ENCODE assay signal across 11 cellular contexts in the genomic region with DNA sequence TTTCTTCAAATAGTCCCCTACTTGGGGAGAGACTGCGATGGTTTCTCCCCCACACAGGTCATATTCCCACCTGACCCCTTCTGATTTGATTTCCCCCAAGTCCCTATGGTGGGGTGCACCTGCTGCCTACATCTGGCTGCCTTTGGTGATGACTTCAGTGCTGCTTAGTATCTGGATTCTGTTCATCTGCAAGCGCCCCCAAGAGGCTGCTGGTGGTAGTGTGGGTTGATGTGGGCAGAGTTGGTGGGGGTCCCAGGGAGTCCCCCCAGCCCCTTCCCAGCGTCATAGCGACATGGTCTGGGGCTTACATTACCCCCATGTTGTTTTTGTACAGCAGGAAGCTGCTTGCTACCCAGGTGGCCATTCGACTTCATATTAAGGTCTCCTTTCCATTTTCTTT.
DNase-seq lines count a peak whose midpoint lies in the region; ATAC-seq and TF ChIP-seq lines count a peak whose summit lies in the region.
"Had no signal": no experiment of that assay in that cellular context is flagged by ENCODE, and none has a peak within 500 bp of the region (broad histone marks: within the 10 kb centered on the region; RNA-seq: fewer than 3 reads in every experiment).

No MANE protein-coding gene starts in this region.

- peaks cover 5% of the 10 kb centered on the region for H3K27me3 Mint-ChIP-seq in glutamatergic neuron (ENCODE audit: unreplicated experiment)

- H3K9me3 ChIP-seq in SU-DHL-6 (ENCODE audit: insufficient read depth, low read length) (no peaks in the 10 kb centered on the region), PC-9 (ENCODE audit: insufficient read depth, low read depth) (no peaks in the 10 kb centered on the region)
- H3K9me3 ChIP-seq: gastrocnemius medialis had no signal

- H3K4me3 ChIP-seq in GM12865 (ENCODE audit: low read depth, low read length), result no peak overlapping the region
- H3K4me3 ChIP-seq in SU-DHL-6 (ENCODE audit: insufficient read depth, low read length, poor library complexity, severe bottlenecking), result no peak overlapping the region
- no peak overlapping the region for H3K4me3 ChIP-seq in PC-9
- H3K4me3 ChIP-seq: gastrocnemius medialis, psoas muscle had no signal

- no peaks in the 10 kb centered on the region for H3F3A ChIP-seq in SU-DHL-6 (ENCODE audit: insufficient read depth)
- no peaks in the 10 kb centered on the region for H3F3A ChIP-seq in PC-9 (ENCODE audit: insufficient read depth, low read depth)

- H3K4me1 Mint-ChIP-seq in glutamatergic neuron (ENCODE audit: low read depth, unreplicated experiment), result peaks cover 3% of the 10 kb centered on the region

- no peak overlapping the region for H3K4me3 Mint-ChIP-seq in glutamatergic neuron (ENCODE audit: unreplicated experiment)
- H3K4me3 Mint-ChIP-seq: memory B cell had no signal

- H3K36me3 Mint-ChIP-seq in glutamatergic neuron (ENCODE audit: unreplicated experiment), result no peaks in the 10 kb centered on the region

- H3K4me2 ChIP-seq in SU-DHL-6 (ENCODE audit: low read depth, low read length, poor library complexity, severe bottlenecking) (no peak overlapping the region), PC-9 (no peak overlapping the region)

- intact Hi-C loops in PC-9 (cut with micrococcal nuclease; ENCODE audit: unreplicated experiment), result no loop called here

- H3K9ac ChIP-seq in SU-DHL-6 (ENCODE audit: low read length), result no peak overlapping the region

- TF ChIP-seq CTCF in 22Rv1 (IDR thresholded peaks at IDR 0.05) (peak; percentile 40), GM12865 (IDR thresholded peaks at IDR 0.05; ENCODE audit: insufficient read depth, low read depth, low read length, missing control alignments) (peak; percentile 33), SU-DHL-6 (IDR thresholded peaks at IDR 0.05; ENCODE audit: insufficient read depth, low read length, poor library complexity, severe bottlenecking) (peak; percentile 21), glutamatergic neuron (IDR thresholded peaks at IDR 0.05; ENCODE audit: partially characterized antibody, unreplicated experiment) (peak; percentile 43), PC-9 (conservative IDR thresholded peaks at IDR 0.05) (no peak; the same call in 1 of the 2 replicates)

- H3K27ac ChIP-seq in 22Rv1 (no peak overlapping the region), SU-DHL-6 (ENCODE audit: low read depth, low read length) (no peak overlapping the region), PC-9 (no peak overlapping the region)
- H3K27ac ChIP-seq: gastrocnemius medialis, psoas muscle had no signal

- ATAC-seq in HG03378 (IDR thresholded peaks at IDR 0.05; ENCODE audit: unreplicated experiment) (no peak), GM21825 (IDR thresholded peaks at IDR 0.05; ENCODE audit: unreplicated experiment) (no peak), HG03432 (IDR thresholded peaks at IDR 0.05; ENCODE audit: unreplicated experiment) (no peak)
- ATAC-seq: gastrocnemius medialis, psoas muscle had no signal

- CTCF ChIA-PET in PC-9 (lab: Charles Lee), result no interaction called here

- no peaks in the 10 kb centered on the region for H3K4me1 ChIP-seq in PC-9 (replicated peaks; ENCODE audit: insufficient read depth)
- H3K4me1 ChIP-seq: gastrocnemius medialis, psoas muscle had no signal

- H4K20me1 ChIP-seq in SU-DHL-6 (ENCODE audit: low read depth, low read length), result no peaks in the 10 kb centered on the region
- no peaks in the 10 kb centered on the region for H4K20me1 ChIP-seq in PC-9 (ENCODE audit: insufficient read depth)

- H3K9me2 ChIP-seq in SU-DHL-6 (replicated peaks; ENCODE audit: insufficient read depth, low read length) (no peaks in the 10 kb centered on the region), PC-9 (ENCODE audit: insufficient read depth) (no peaks in the 10 kb centered on the region)

- H3K27ac Mint-ChIP-seq in glutamatergic neuron (ENCODE audit: unreplicated experiment), result no peak overlapping the region
- H3K27ac Mint-ChIP-seq: memory B cell had no signal

- H3K36me3 ChIP-seq in SU-DHL-6 (ENCODE audit: low read length) (no peaks in the 10 kb centered on the region), PC-9 (ENCODE audit: low read depth) (no peaks in the 10 kb centered on the region)
- H3K36me3 ChIP-seq: gastrocnemius medialis had no signal

- H2AFZ ChIP-seq in SU-DHL-6 (ENCODE audit: low read depth, low read length, severe bottlenecking) (no peak overlapping the region), PC-9 (no peak overlapping the region)

- no TSS peak for BruUV-seq in PC-9 (replicated peaks; lab: Mats Ljungman, UMichigan)

- H3K9me3 Mint-ChIP-seq in glutamatergic neuron (ENCODE audit: unreplicated experiment), result peaks cover 5% of the 10 kb centered on the region
- H3K9me3 Mint-ChIP-seq: memory B cell had no signal

- DNase-seq in GM12865 (ENCODE audit: low read depth), result peak; percentile 8
- peak; percentile 32 for DNase-seq in glutamatergic neuron
- no peak for DNase-seq in PC-9
- DNase-seq: gastrocnemius medialis, psoas muscle had no signal

- POLR2A ChIA-PET in PC-9 (lab: Charles Lee; ENCODE audit: unreplicated experiment), result no interaction called here

- H3K27me3 ChIP-seq in SU-DHL-6 (ENCODE audit: low read length) (no peaks in the 10 kb centered on the region), PC-9 (ENCODE audit: insufficient read depth, low read depth) (no peaks in the 10 kb centered on the region)

- no peaks in the 10 kb centered on the region for H3K79me2 ChIP-seq in SU-DHL-6 (ENCODE audit: insufficient read depth, low read length)
- no peaks in the 10 kb centered on the region for H3K79me2 ChIP-seq in PC-9 (ENCODE audit: low read depth)

Comparison
In these comparisons a context has a peak if more than half of its experiments do, and no peak if none do; other contexts are left out.
1. DNase-seq: peak in GM12865 (single experiment) and glutamatergic neuron (single experiment); none in PC-9 (0 of 2).